8 cellular contexts compared by ENCODE assay signal in the genomic region with DNA sequence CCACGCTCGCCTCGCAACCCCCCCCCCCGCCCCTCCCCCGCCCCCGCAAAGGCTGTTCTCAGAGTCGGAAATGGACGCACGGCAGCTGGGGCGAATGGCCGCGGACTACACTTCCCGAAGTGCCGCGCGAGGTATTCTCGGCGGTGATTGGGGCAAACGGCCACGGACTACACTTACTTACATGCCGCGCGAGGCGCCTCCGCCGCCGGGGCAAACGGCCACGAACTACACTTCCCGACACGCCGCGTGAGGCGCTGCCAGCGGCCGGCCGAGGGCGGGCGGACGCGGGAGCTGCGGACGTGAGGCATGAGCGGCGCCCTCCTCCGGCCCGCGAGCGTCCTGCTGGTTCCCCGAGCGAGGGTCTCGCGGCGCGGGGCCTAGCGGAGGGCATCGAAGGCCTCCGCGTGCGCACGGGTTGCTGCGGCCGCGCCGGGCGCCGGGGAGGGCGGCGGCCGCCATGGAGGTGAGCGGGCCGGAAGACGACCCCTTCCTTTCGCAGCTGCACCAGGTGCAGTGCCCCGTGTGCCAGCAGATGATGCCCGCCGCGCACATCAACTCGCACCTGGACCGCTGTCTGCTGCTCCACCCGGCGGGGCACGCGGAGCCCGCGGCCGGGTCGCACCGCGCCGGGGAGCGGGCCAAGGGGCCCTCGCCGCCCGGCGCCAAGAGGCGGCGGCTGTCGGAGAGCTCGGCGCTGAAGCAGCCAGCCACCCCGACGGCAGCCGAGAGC. TPM values are rescaled to one million over a fixed set of nuclear protein-coding genes. Genes with fewer than 3 reads are reported as not detected.
DNase-seq lines count a peak whose midpoint lies in the region; ATAC-seq and TF ChIP-seq lines count a peak whose summit lies in the region.

A gene (plus strand): TSS at position 228 of the 730 bp plus-strand sequence. CDS start 230 bp downstream, at position 458.

- H3K4me3 ChIP-seq in left ventricle myocardium inferior: peak within 1 kb of the TSS; percentile 85
- H3K4me3 ChIP-seq in prostate gland: peak within 1 kb of the TSS; percentile 82 to 85
- peak within 1 kb of the TSS; percentile 83 for H3K4me3 ChIP-seq in urinary bladder (ENCODE audit: low read depth, low read length)

- intact Hi-C loops in T-helper 1 cell treated with Interleukin-12 subunit alpha and Interleukin-12 subunit beta and Interleukin-4 antibody, amounts not matched to agents 30 ng/mL and 1 ng/mL, for 36 hours (cut with micrococcal nuclease): loop anchor here (1.0 to 10.0 kb wide), 16 partner anchors 28 to 1372 kb away; a partner anchor contains a TSS
- intact Hi-C loops in left ventricle myocardium inferior (cut with micrococcal nuclease) (no loop called here), prostate gland (cut with DNase I) (no loop called here)

- H3K4me1 ChIP-seq in left ventricle myocardium inferior: peaks cover 52% of the 10 kb centered on the region
- H3K4me1 ChIP-seq in prostate gland (replicated peaks): peaks cover 4% of the 10 kb centered on the region
- no peaks in the 10 kb centered on the region for H3K4me1 ChIP-seq in urinary bladder (ENCODE audit: insufficient read depth)

- DNase-seq in GM13977 (ENCODE audit: low spot score) (peak; percentile 98), NCI-H146 treated with DMSO at 0.1 percent for 48 hours (lab: John Stamatoyannopoulos, UW; ENCODE audit: unreplicated experiment) (peak; percentile 90), amniotic stem cell (lab: John Stamatoyannopoulos, UW) (peak; percentile 96), left ventricle myocardium inferior (peak; percentile 99), prostate gland (ENCODE audit: low spot score) (peak; percentile 99)

- H3K27ac ChIP-seq in left ventricle myocardium inferior (replicated peaks) (peak within 1 kb of the TSS; percentile 99), prostate gland (peak within 1 kb of the TSS; percentile 89 to 95), urinary bladder (ENCODE audit: low read depth) (peak within 1 kb of the TSS; percentile 91)

- H3K27me3 ChIP-seq in left ventricle myocardium inferior (ENCODE audit: low read depth): no peaks in the 10 kb centered on the region
- H3K27me3 ChIP-seq in prostate gland (replicated peaks; ENCODE audit: insufficient read depth): no peaks in the 10 kb centered on the region

- H3K9me3 ChIP-seq in left ventricle myocardium inferior (replicated peaks) (no peaks in the 10 kb centered on the region), prostate gland (no peaks in the 10 kb centered on the region)

- in situ Hi-C loops in GM13977 (cut with MboI; ENCODE audit: low pct_unique_long_range_greater_than_20kb, low sequenced_read_pairs, unreplicated experiment): no loop called here

- TF ChIP-seq CTCF in GM13977 (IDR thresholded peaks at IDR 0.05; ENCODE audit: extremely low read depth, insufficient read depth, missing control alignments): peak; percentile 77
- peak; percentile 80 for TF ChIP-seq CTCF in left ventricle myocardium inferior (IDR thresholded peaks at IDR 0.05; ENCODE audit: borderline replicate concordance)
- peak; percentile 46 to 88 (median 67) for TF ChIP-seq CTCF in prostate gland (IDR thresholded peaks at IDR 0.05)

- ATAC-seq in HG02884 (IDR thresholded peaks at IDR 0.05; ENCODE audit: unreplicated experiment): peak; percentile 81

- peak; percentile 93 for TF ChIP-seq POLR2A in prostate gland (IDR thresholded peaks at IDR 0.05)

- WGBS in prostate gland: 0% methylated on average over 65 of the region's 104 CpGs
- under 1% methylated on average over 104 of the region's 104 CpGs for WGBS in urinary bladder

- H3K36me3 ChIP-seq in left ventricle myocardium inferior (no peaks in the 10 kb centered on the region), prostate gland (no peaks in the 10 kb centered on the region), urinary bladder (ENCODE audit: insufficient read depth) (no peaks in the 10 kb centered on the region)

RNA-seq across cellular contexts. Expression of the gene that starts here (rescaled TPM):
- 45.6 and 48.1 TPM in 2 replicates for total RNA-seq in T-helper 1 cell treated with Interleukin-12 subunit alpha and Interleukin-12 subunit beta and Interleukin-4 antibody, amounts not matched to agents 30 ng/mL and 1 ng/mL, for 36 hours
- total RNA-seq in left ventricle myocardium inferior (39.4 TPM), prostate gland (10 to 100 TPM; 89.6 to 90.0 TPM), urinary bladder (31.5 TPM)
- polyA plus RNA-seq in urinary bladder: 42.1 TPM

Comparison
In these comparisons a context has a peak if more than half of its experiments do, and no peak if none do; other contexts are left out.
1. Peak in every context shown above with its lines: DNase-seq, ATAC-seq, H3K4me3 ChIP-seq and H3K27ac ChIP-seq.